22 cellular contexts compared by ENCODE assay signal in the genomic region with DNA sequence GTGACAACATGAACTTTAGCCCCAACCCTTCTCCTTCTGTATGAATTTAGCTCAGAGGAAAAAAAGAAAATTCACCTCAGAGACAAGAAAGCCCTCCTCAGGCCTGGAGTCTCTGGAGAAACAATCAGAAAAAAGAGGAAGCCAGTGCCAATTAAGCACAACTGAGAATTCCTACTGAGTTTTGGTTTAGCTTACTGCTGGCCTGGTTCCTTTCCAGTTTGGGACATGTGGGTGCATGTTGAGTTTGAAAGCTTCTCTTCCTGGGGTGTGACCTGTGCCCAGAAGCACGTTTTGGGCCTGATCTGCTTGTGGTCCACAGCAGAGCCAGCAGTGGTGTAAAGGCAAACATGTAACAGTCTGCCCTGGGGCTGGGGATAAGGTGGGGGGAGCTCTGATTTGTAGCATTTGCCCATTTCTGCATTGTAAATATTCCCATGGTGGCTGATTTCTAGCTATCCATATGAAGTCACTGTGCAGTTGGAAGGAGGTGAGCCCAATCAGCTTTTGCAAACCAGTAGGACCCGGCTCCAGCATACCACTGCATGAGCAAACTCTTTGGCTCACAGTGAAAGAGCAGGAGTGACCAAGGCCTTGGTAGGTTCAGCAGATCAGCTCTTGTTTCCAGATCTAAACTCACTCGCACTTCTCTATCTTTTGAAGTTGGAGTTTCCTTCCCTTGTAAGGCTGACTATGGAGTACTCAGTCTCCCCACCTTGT. TPM values are rescaled to one million over a fixed set of nuclear protein-coding genes. Genes with fewer than 3 reads are reported as not detected.
A peak's percentile ranks its signal among the peaks of the same experiment; 100 is the strongest.
DNase-seq lines count a peak whose midpoint lies in the region; ATAC-seq, FAIRE-seq and TF ChIP-seq lines count a peak whose summit lies in the region.
"Had no signal": no experiment of that assay in that cellular context is flagged by ENCODE, and none has a peak within 500 bp of the region (broad histone marks: within the 10 kb centered on the region; RNA-seq: fewer than 3 reads in every experiment).

No MANE protein-coding gene starts in this region.

- no TSS peak for BruUV-seq in K562 (replicated peaks; lab: Mats Ljungman, UMichigan)

- POLR2A ChIA-PET in K562 (lab: Yijun Ruan, JAX) = interaction anchor here (0.6 to 1.5 kb wide), 6 partner anchors 8 to 208 kb away, joined by 3 to 4 read pairs (median 3); no protein-coding TSS in a partner anchor

- no peak overlapping the region for H3K27ac ChIP-seq in K562 (ENCODE audit: extremely low read depth, low read depth, low read length)
- H3K27ac ChIP-seq: adrenal gland, HL-60, KMS-11, left lung, sigmoid colon had no signal

- H3K36me3 Mint-ChIP-seq in HFFc6 (ENCODE audit: low read depth) (no peaks in the 10 kb centered on the region), chondrocyte (ENCODE audit: low read depth) (no peaks in the 10 kb centered on the region)

- intact Hi-C loops in K562 (cut with micrococcal nuclease) = no loop called here

- peak overlapping the region; percentile 36; the same call in 1 of the 2 replicates for H3K27ac Mint-ChIP-seq in HFFc6
- H3K27ac Mint-ChIP-seq in chondrocyte (ENCODE audit: unreplicated experiment) = no peak overlapping the region
- H3K27ac Mint-ChIP-seq: T-helper 1 cell treated with Interleukin-12 subunit alpha and Interleukin-12 subunit beta and Interleukin-4 antibody, amounts not matched to agents 30 μg/mL and 1 μg/mL, for 36 hours had no signal

- no peaks in the 10 kb centered on the region for H4K20me1 ChIP-seq in K562 (replicated peaks; ENCODE audit: control insufficient read depth, insufficient read depth, low read length)

- DNase-seq in HFFc6 = peak; percentile 32
- no peak for DNase-seq in K562 (ENCODE audit: extremely low read depth in 1 of 4, low spot score in 3 of 4)
- peak; percentile 23 for DNase-seq in kidney tubule cell (ENCODE audit: low spot score)
- DNase-seq in NCI-H2107 (lab: John Stamatoyannopoulos, UW) = no peak
- DNase-seq in chondrocyte (ENCODE audit: low spot score) = no peak
- DNase-seq: adrenal gland, AML-193, Calu3, left lung, NCI-H1417 treated with DMSO at 0.1 percent for 48 hours, NCI-H345, sigmoid colon had no signal

- TF ChIP-seq CTCF in HFFc6 (IDR thresholded peaks at IDR 0.05) (no peak), K562 (IDR thresholded peaks at IDR 0.05 in 2 of 3, conservative IDR thresholded peaks at IDR 0.05 in 1 of 3; ENCODE audit: insufficient read depth in 2 of 3, low read depth in 1 of 3, low read length in 3 of 3) (no peak), chondrocyte (IDR thresholded peaks at IDR 0.05) (no peak)

- no peak for TF ChIP-seq POLR2A in K562 (conservative IDR thresholded peaks at IDR 0.05)

- in situ Hi-C loops in K562 (cut with MboI) = no loop called here

- H3K9me3 Mint-ChIP-seq in HFFc6 (no peaks in the 10 kb centered on the region), chondrocyte (ENCODE audit: low read depth) (no peaks in the 10 kb centered on the region)
- H3K9me3 Mint-ChIP-seq: T-helper 1 cell treated with Interleukin-12 subunit alpha and Interleukin-12 subunit beta and Interleukin-4 antibody, amounts not matched to agents 30 μg/mL and 1 μg/mL, for 36 hours had no signal

- TF ChIP-seq RAD21 in K562 (CRISPR knock-in tag; conservative IDR thresholded peaks at IDR 0.05 in 1 of 2, IDR thresholded peaks at IDR 0.05 in 1 of 2) = no peak

- ATAC-seq in K562 (no peak), HG02759 (IDR thresholded peaks at IDR 0.05; ENCODE audit: unreplicated experiment) (no peak)
- ATAC-seq: left lung, Right ventricle myocardium inferior had no signal

- H3K27me3 ChIP-seq in K562 (ENCODE audit: control insufficient read depth in 2 of 2, insufficient read depth in 2 of 2, low read length in 2 of 2) = peaks cover 0 to 21% of the 10 kb centered on the region in 2 experiments; a peak in 2 of 5 replicates
- H3K27me3 ChIP-seq: adrenal gland, left lung, sigmoid colon had no signal

- no peak for TF ChIP-seq EP300 in K562 (IDR thresholded peaks at IDR 0.05; ENCODE audit: low read length)

- CTCF ChIA-PET in K562 (lab: Yijun Ruan, JAX; ENCODE audit: low intra/inter-chr PET ratio) = no interaction called here

- H3K4me1 Mint-ChIP-seq in HFFc6 (ENCODE audit: low read depth) (peaks cover 20% of the 10 kb centered on the region), chondrocyte (ENCODE audit: low read depth) (peaks cover 17% of the 10 kb centered on the region)

- H3K4me2 ChIP-seq in K562 (ENCODE audit: insufficient read depth, low read length) = no peak overlapping the region
- H3K4me2 ChIP-seq: KMS-11 had no signal

- FAIRE-seq in K562 (lab: Jason Lieb, UNC) = no peak
- FAIRE-seq: frontal cortex, G401.6, GM12892 had no signal

- peaks cover 3% of the 10 kb centered on the region for H3K9me1 ChIP-seq in K562 (ENCODE audit: control insufficient read depth, insufficient read depth, low read length)

- H3K4me3 Mint-ChIP-seq in HFFc6 = no peak overlapping the region
- no peak overlapping the region for H3K4me3 Mint-ChIP-seq in chondrocyte (ENCODE audit: unreplicated experiment)
- H3K4me3 Mint-ChIP-seq: T-helper 1 cell treated with Interleukin-12 subunit alpha and Interleukin-12 subunit beta and Interleukin-4 antibody, amounts not matched to agents 30 μg/mL and 1 μg/mL, for 36 hours had no signal

- no peak overlapping the region for H2AFZ ChIP-seq in K562 (ENCODE audit: low read depth, low read length)

- WGBS in K562 (ENCODE audit: insufficient coverage, low coverage, missing lambda C conversion rate) = 8% methylated on average over 3 of the region's 3 CpGs

- no peak overlapping the region for H3K9ac ChIP-seq in K562 (ENCODE audit: insufficient read depth in 1 of 2, low read depth in 2 of 2, low read length in 2 of 2)
- H3K9ac ChIP-seq: KMS-11 had no signal

- H3K4me3 ChIP-seq in K562 = no peak overlapping the region
- H3K4me3 ChIP-seq: adrenal gland, left lung, sigmoid colon had no signal

- peaks cover 5 to 7% of the 10 kb centered on the region in 2 experiments; a peak in 3 of 5 replicates for H3K4me1 ChIP-seq in K562 (replicated peaks in 1 of 2; ENCODE audit: control insufficient read depth in 2 of 2, insufficient read depth in 2 of 2, low read length in 2 of 2)
- H3K4me1 ChIP-seq: adrenal gland, sigmoid colon had no signal

- no peaks in the 10 kb centered on the region for H3K36me3 ChIP-seq in K562 (ENCODE audit: control insufficient read depth, insufficient read depth, low read length)
- H3K36me3 ChIP-seq: adrenal gland, left lung, sigmoid colon had no signal

- no peaks in the 10 kb centered on the region for H3K9me3 ChIP-seq in K562 (replicated peaks; ENCODE audit: control insufficient read depth, insufficient read depth, low read depth, low read length)
- H3K9me3 ChIP-seq: adrenal gland, left lung, sigmoid colon had no signal

- H3K27me3 Mint-ChIP-seq in HFFc6 (ENCODE audit: insufficient read depth) = peaks cover 14% of the 10 kb centered on the region
- H3K27me3 Mint-ChIP-seq in chondrocyte (ENCODE audit: low read depth) = peaks cover 3% of the 10 kb centered on the region

- H3K79me2 ChIP-seq in K562 (ENCODE audit: control insufficient read depth, insufficient read depth, low read length) = no peaks in the 10 kb centered on the region

RNA-seq across cellular contexts. Expression of gene THEM5, which starts 4.7 kb away (rescaled TPM):
- not detected for total RNA-seq in HFFc6 (2021; fragmentation: NEBNext Ultra II Directional; extraction: Animal tissue kit (Norgen Biotek cat#: 25700))
- total RNA-seq in K562 (2011; cell fraction: chromatin; rRNA removed; ENCODE audit: low replicate concordance) = not detected in 2 replicates
- not detected in 2 replicates for total RNA-seq in K562 (2011; cell fraction: nucleolus; rRNA removed)
- total RNA-seq in K562 (2011; cell fraction: nucleoplasm; rRNA removed) = not detected in 2 replicates
- total RNA-seq in K562 (2014; rRNA removed) (not detected in 2 replicates), K562 (2014; rRNA removed; fragmentation: Illumina TruSeq; extraction: Trizol) (not detected in 2 replicates), K562 (2015; rRNA removed; fragmentation: Illumina TruSeq; extraction: Trizol) (not detected in 2 replicates), K562 (2021) (not detected in 2 replicates), chondrocyte (not detected in 3 replicates)
- polyA plus RNA-seq in K562 (2011; rRNA removed) (not detected in 2 replicates), K562 (2014; fragmentation: Illumina TruSeq; extraction: Trizol) (not detected in 2 replicates), K562 (2014; fragmentation: Nextera tagmentation; extraction: Ambion mirVana) (not detected), K562 (2014; rRNA removed) (not detected in 2 replicates)
- not detected in 2 replicates for polyA plus RNA-seq in K562 (2011; cell fraction: cytosol; rRNA removed)
- polyA plus RNA-seq in K562 (2011; cell fraction: nucleus; rRNA removed) = not detected in 2 replicates
- not detected in 2 replicates for polyA plus RNA-seq in K562 (2012)
- not detected in 2 replicates for polyA minus RNA-seq in K562 (2011; rRNA and poly(A)+ RNA removed)
- not detected in 2 replicates for polyA minus RNA-seq in K562 (2011; cell fraction: cytosol; rRNA and poly(A)+ RNA removed)
- polyA minus RNA-seq in K562 (2011; cell fraction: nucleus; rRNA and poly(A)+ RNA removed) = not detected in 2 replicates
- total RNA-seq: adrenal gland, Calu3, cardiac septum, frontal cortex, left lung, omental fat pad, Right ventricle myocardium inferior, sigmoid colon had no signal
- polyA plus RNA-seq: adrenal gland, sigmoid colon had no signal

RNA-seq across cellular contexts. Expression of gene C2CD4D, which starts 18.6 kb away (rescaled TPM):
- not detected for total RNA-seq in HFFc6 (2021; fragmentation: NEBNext Ultra II Directional; extraction: Animal tissue kit (Norgen Biotek cat#: 25700))
- total RNA-seq in K562 (2011; cell fraction: chromatin; rRNA removed; ENCODE audit: low replicate concordance) = not detected in 2 replicates
- total RNA-seq in K562 (2011; cell fraction: nucleolus; rRNA removed) = not detected in 2 replicates
- not detected in 2 replicates for total RNA-seq in K562 (2011; cell fraction: nucleoplasm; rRNA removed)
- total RNA-seq in K562 (2014; rRNA removed) = not detected in 2 replicates
- total RNA-seq in K562 (2014; rRNA removed; fragmentation: Illumina TruSeq; extraction: Trizol) = not detected in 2 replicates
- not detected in 2 replicates for total RNA-seq in K562 (2015; rRNA removed; fragmentation: Illumina TruSeq; extraction: Trizol)
- total RNA-seq in K562 (2021) = not detected in 2 replicates
- polyA plus RNA-seq in K562 (2011; rRNA removed) = not detected in 2 replicates
- not detected in 2 replicates for polyA plus RNA-seq in K562 (2011; cell fraction: cytosol; rRNA removed)
- polyA plus RNA-seq in K562 (2011; cell fraction: nucleus; rRNA removed) = not detected in 2 replicates
- polyA plus RNA-seq in K562 (2012) = not detected in 2 replicates
- not detected in 2 replicates for polyA plus RNA-seq in K562 (2014; fragmentation: Illumina TruSeq; extraction: Trizol)
- not detected for polyA plus RNA-seq in K562 (2014; fragmentation: Nextera tagmentation; extraction: Ambion mirVana)
- not detected in 2 replicates for polyA plus RNA-seq in K562 (2014; rRNA removed)
- polyA minus RNA-seq in K562 (2011; rRNA and poly(A)+ RNA removed) = not detected in 2 replicates
- polyA minus RNA-seq in K562 (2011; cell fraction: cytosol; rRNA and poly(A)+ RNA removed) = not detected in 2 replicates
- polyA minus RNA-seq in K562 (2011; cell fraction: nucleus; rRNA and poly(A)+ RNA removed) = not detected in 2 replicates
- not detected in 3 replicates for total RNA-seq in chondrocyte
- total RNA-seq: cardiac septum, Right ventricle myocardium inferior, sigmoid colon had no signal

RNA-seq across cellular contexts. Expression of gene RORC, which starts 26.6 kb away (rescaled TPM):
- not detected for total RNA-seq in HFFc6 (2021; fragmentation: NEBNext Ultra II Directional; extraction: Animal tissue kit (Norgen Biotek cat#: 25700))
- not detected in 2 replicates for total RNA-seq in K562 (2011; cell fraction: chromatin; rRNA removed; ENCODE audit: low replicate concordance)
- not detected in 2 replicates for total RNA-seq in K562 (2011; cell fraction: nucleolus; rRNA removed)
- total RNA-seq in K562 (2011; cell fraction: nucleoplasm; rRNA removed) = not detected in 2 replicates
- total RNA-seq in K562 (2014; rRNA removed) (not detected in 2 replicates), K562 (2014; rRNA removed; fragmentation: Illumina TruSeq; extraction: Trizol) (not detected in 2 replicates), K562 (2015; rRNA removed; fragmentation: Illumina TruSeq; extraction: Trizol) (not detected in 2 replicates), K562 (2021) (not detected in 2 replicates), chondrocyte (not detected in 3 replicates)
- polyA plus RNA-seq in K562 (2011; rRNA removed) (not detected in 2 replicates), K562 (2014; fragmentation: Illumina TruSeq; extraction: Trizol) (not detected in 2 replicates), K562 (2014; fragmentation: Nextera tagmentation; extraction: Ambion mirVana) (not detected), K562 (2014; rRNA removed) (not detected in 2 replicates)
- polyA plus RNA-seq in K562 (2011; cell fraction: cytosol; rRNA removed) = not detected in 2 replicates
- not detected in 2 replicates for polyA plus RNA-seq in K562 (2011; cell fraction: nucleus; rRNA removed)
- not detected in 2 replicates for polyA plus RNA-seq in K562 (2012)
- polyA minus RNA-seq in K562 (2011; rRNA and poly(A)+ RNA removed) = not detected in 2 replicates
- not detected in 2 replicates for polyA minus RNA-seq in K562 (2011; cell fraction: cytosol; rRNA and poly(A)+ RNA removed)
- polyA minus RNA-seq in K562 (2011; cell fraction: nucleus; rRNA and poly(A)+ RNA removed) = not detected in 2 replicates

RNA-seq across cellular contexts. Expression of gene THEM4, which starts 51.1 kb away (rescaled TPM):
- 10 to 100 TPM in 1 of 6 experiments, 1 to 10 TPM in 5; 8.0 to 10.1 (median 9.3) TPM for total RNA-seq in HFFc6 (2021; fragmentation: NEBNext Ultra II Directional; extraction: Animal tissue kit (Norgen Biotek cat#: 25700))
- total RNA-seq in K562 (2011; cell fraction: chromatin; rRNA removed; ENCODE audit: low replicate concordance) = 53.2 and 120 TPM in 2 replicates
- 23.0 and 26.2 TPM in 2 replicates for total RNA-seq in K562 (2011; cell fraction: nucleolus; rRNA removed)
- total RNA-seq in K562 (2011; cell fraction: nucleoplasm; rRNA removed) = 66.9 and 102 TPM in 2 replicates
- 24.5 and 25.2 TPM in 2 replicates for total RNA-seq in K562 (2014; rRNA removed)
- 35.3 and 41.1 TPM in 2 replicates for total RNA-seq in K562 (2014; rRNA removed; fragmentation: Illumina TruSeq; extraction: Trizol)
- total RNA-seq in K562 (2015; rRNA removed; fragmentation: Illumina TruSeq; extraction: Trizol) = 39.3 and 39.7 TPM in 2 replicates
- 25.5 and 27.4 TPM in 2 replicates for total RNA-seq in K562 (2021)
- 51.3 and 71.9 TPM in 2 replicates for polyA plus RNA-seq in K562 (2011; rRNA removed)
- 24.2 and 40.1 TPM in 2 replicates for polyA plus RNA-seq in K562 (2011; cell fraction: cytosol; rRNA removed)
- 43.7 and 48.1 TPM in 2 replicates for polyA plus RNA-seq in K562 (2011; cell fraction: nucleus; rRNA removed)
- 30.8 and 33.7 TPM in 2 replicates for polyA plus RNA-seq in K562 (2012)
- 45.7 and 48.3 TPM in 2 replicates for polyA plus RNA-seq in K562 (2014; fragmentation: Illumina TruSeq; extraction: Trizol)
- 10 to 100 TPM in 1 of 2 experiments, 1 to 10 TPM in 1; 8.6 to 12.5 TPM for polyA plus RNA-seq in K562 (2014; fragmentation: Nextera tagmentation; extraction: Ambion mirVana)
- 46.1 and 48.7 TPM in 2 replicates for polyA plus RNA-seq in K562 (2014; rRNA removed)
- polyA minus RNA-seq in K562 (2011; rRNA and poly(A)+ RNA removed) = 45.0 and 48.8 TPM in 2 replicates
- 16.4 and 20.0 TPM in 2 replicates for polyA minus RNA-seq in K562 (2011; cell fraction: cytosol; rRNA and poly(A)+ RNA removed)
- polyA minus RNA-seq in K562 (2011; cell fraction: nucleus; rRNA and poly(A)+ RNA removed) = 20.3 and 21.3 TPM in 2 replicates
- 6.9 to 12.5 TPM (median 7.0 TPM) in 3 replicates for total RNA-seq in chondrocyte

RNA-seq across cellular contexts. Expression of gene LINGO4, which starts 53.0 kb away (rescaled TPM):
- total RNA-seq in HFFc6 (2021; fragmentation: NEBNext Ultra II Directional; extraction: Animal tissue kit (Norgen Biotek cat#: 25700)) = not detected
- total RNA-seq in K562 (2011; cell fraction: chromatin; rRNA removed; ENCODE audit: low replicate concordance) = not detected in 2 replicates
- total RNA-seq in K562 (2011; cell fraction: nucleolus; rRNA removed) = not detected in 2 replicates
- total RNA-seq in K562 (2011; cell fraction: nucleoplasm; rRNA removed) = not detected in 2 replicates
- total RNA-seq in K562 (2014; rRNA removed) = not detected in 2 replicates
- not detected in 2 replicates for total RNA-seq in K562 (2014; rRNA removed; fragmentation: Illumina TruSeq; extraction: Trizol)
- total RNA-seq in K562 (2015; rRNA removed; fragmentation: Illumina TruSeq; extraction: Trizol) = not detected in 2 replicates
- total RNA-seq in K562 (2021) = not detected in 2 replicates
- not detected in 2 replicates for polyA plus RNA-seq in K562 (2011; rRNA removed)
- polyA plus RNA-seq in K562 (2011; cell fraction: cytosol; rRNA removed) = not detected in 2 replicates
- polyA plus RNA-seq in K562 (2011; cell fraction: nucleus; rRNA removed) = not detected in 2 replicates
- not detected in 2 replicates for polyA plus RNA-seq in K562 (2012)
- polyA plus RNA-seq in K562 (2014; fragmentation: Illumina TruSeq; extraction: Trizol) = not detected in 2 replicates
- not detected for polyA plus RNA-seq in K562 (2014; fragmentation: Nextera tagmentation; extraction: Ambion mirVana)
- polyA plus RNA-seq in K562 (2014; rRNA removed) = not detected in 2 replicates
- not detected in 2 replicates for polyA minus RNA-seq in K562 (2011; rRNA and poly(A)+ RNA removed)
- polyA minus RNA-seq in K562 (2011; cell fraction: cytosol; rRNA and poly(A)+ RNA removed) = not detected in 2 replicates
- polyA minus RNA-seq in K562 (2011; cell fraction: nucleus; rRNA and poly(A)+ RNA removed) = not detected in 2 replicates
- total RNA-seq in chondrocyte = not detected in 3 replicates
- total RNA-seq: Calu3, frontal cortex had no signal

Comparison
In these comparisons a context has a peak if more than half of its experiments do, and no peak if none do; other contexts are left out.
1. DNase-seq: peak in HFFc6 (single experiment) and kidney tubule cell (single experiment); none in K562 (0 of 4), NCI-H2107 (single experiment) and chondrocyte (single experiment).